Comparison of ENCODE assay signal across 1 cellular context in the genomic region with DNA sequence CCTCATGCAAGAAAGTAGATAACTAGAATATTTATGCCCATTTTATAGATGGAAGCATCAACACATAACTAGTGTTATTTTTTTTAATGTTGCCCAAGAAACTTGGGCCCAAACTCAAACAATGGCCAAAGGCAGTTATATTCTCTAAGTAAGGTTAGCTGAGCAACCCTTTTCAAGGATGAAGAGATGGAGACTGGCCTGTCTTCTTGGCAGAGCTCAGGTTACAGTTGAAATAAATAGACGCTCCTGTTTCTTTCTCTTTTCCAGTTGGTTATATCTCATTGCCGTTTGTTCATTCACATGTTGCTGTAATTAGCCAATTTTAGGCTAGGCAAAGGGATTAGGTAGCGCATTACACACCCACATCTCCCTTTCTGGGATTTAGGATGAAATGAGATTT.
TF ChIP-seq lines count a peak whose summit lies in the region.

No MANE protein-coding gene starts in this region.

TF ChIP-seq in IMR-90, 13 proteins besides CTCF, POLR2A, EP300 and RAD21:
- TF ChIP-seq NFE2L2 (IDR thresholded peaks at IDR 0.05; ENCODE audit: low read depth, low read length) (no peak), MAFK (IDR thresholded peaks at IDR 0.05; ENCODE audit: low read depth, low read length) (no peak), SMC3 (IDR thresholded peaks at IDR 0.05; ENCODE audit: low read depth, low read length) (no peak), CHD1 (IDR thresholded peaks at IDR 0.05; ENCODE audit: low read depth, low read length) (no peak)
- TF ChIP-seq, protein P1, sequence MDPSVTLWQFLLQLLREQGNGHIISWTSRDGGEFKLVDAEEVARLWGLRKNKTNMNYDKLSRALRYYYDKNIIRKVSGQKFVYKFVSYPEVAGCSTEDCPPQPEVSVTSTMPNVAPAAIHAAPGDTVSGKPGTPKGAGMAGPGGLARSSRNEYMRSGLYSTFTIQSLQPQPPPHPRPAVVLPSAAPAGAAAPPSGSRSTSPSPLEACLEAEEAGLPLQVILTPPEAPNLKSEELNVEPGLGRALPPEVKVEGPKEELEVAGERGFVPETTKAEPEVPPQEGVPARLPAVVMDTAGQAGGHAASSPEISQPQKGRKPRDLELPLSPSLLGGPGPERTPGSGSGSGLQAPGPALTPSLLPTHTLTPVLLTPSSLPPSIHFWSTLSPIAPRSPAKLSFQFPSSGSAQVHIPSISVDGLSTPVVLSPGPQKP (IDR thresholded peaks at IDR 0.05; ENCODE audit: borderline replicate concordance, low read depth, low read length), result no peak
TF ChIP-seq in IMR-90: peak in this region for 0.
